14 cellular contexts compared by ENCODE assay signal in the genomic region with DNA sequence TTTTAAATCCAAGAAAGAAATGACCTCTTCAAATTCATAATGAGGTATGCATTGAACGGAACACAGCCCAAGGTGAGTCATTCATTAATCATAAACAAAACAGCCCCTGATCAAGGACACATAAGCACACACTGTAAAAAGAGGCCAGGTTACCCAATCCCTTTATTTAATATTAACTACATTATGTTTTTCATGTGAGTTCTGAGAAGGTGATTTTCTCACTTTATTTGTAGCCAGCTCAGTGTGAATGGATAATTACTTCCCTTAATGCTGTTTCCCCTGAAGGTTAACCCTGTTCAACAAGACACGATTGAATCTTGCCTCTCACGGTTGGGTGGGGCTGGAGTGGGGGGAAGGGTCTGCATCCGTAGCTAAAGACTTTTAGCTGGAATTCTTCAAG.
DNase-seq lines count a peak whose midpoint lies in the region; ATAC-seq and TF ChIP-seq lines count a peak whose summit lies in the region.
"Had no signal": no experiment of that assay in that cellular context is flagged by ENCODE, and none has a peak within 500 bp of the region (broad histone marks: within the 10 kb centered on the region; RNA-seq: fewer than 3 reads in every experiment).

No MANE protein-coding gene starts in this region.

- H4K20me1 ChIP-seq in PC-3 (ENCODE audit: low read length): no peaks in the 10 kb centered on the region

- TF ChIP-seq CTCF in PC-3 (conservative IDR thresholded peaks at IDR 0.05; ENCODE audit: low read depth, low read length) (no peak), nephron (IDR thresholded peaks at IDR 0.05; ENCODE audit: unreplicated experiment in 3 of 3) (no peak)

- CTCF ChIA-PET in PC-3 (lab: Charles Lee): no interaction called here

- ATAC-seq in GM18870 (IDR thresholded peaks at IDR 0.05; ENCODE audit: unreplicated experiment) (peak; percentile 63), PC-3 (no peak), HG03439 (IDR thresholded peaks at IDR 0.05; ENCODE audit: unreplicated experiment) (no peak), HG03025 (IDR thresholded peaks at IDR 0.05; ENCODE audit: low FRiP score, unreplicated experiment) (no peak)
- ATAC-seq: activated CD8-positive, alpha-beta memory T cell treated with anti-CD3 and anti-CD28 coated beads, Interleukin-2, amount 10 ng/mL, durations not matched to agents 7 days and 5 days; activated naive CD8-positive, alpha-beta T cell treated with anti-CD3 and anti-CD28 coated beads, Interleukin-2, amount 50 U/mL, for 24 hours had no signal

- H3K27me3 ChIP-seq in PC-3 (ENCODE audit: low read length): no peaks in the 10 kb centered on the region

- no peak overlapping the region for H2AFZ ChIP-seq in PC-3 (ENCODE audit: low read length)

- H3K4me1 ChIP-seq in PC-3 (ENCODE audit: insufficient read depth, low read length): no peaks in the 10 kb centered on the region

- no peak overlapping the region for H3K4me2 ChIP-seq in PC-3 (ENCODE audit: low read length)

- no TSS peak for BruUV-seq in PC-3 (replicated peaks; lab: Mats Ljungman, UMichigan)

- H3K27me3 Mint-ChIP-seq in nephron (ENCODE audit: low read depth): peaks cover 5% of the 10 kb centered on the region
- H3K27me3 Mint-ChIP-seq: activated CD8-positive, alpha-beta memory T cell treated with anti-CD3 and anti-CD28 coated beads, Interleukin-2, amount 10 ng/mL, durations not matched to agents 7 days and 5 days; activated naive CD8-positive, alpha-beta T cell treated with anti-CD3 and anti-CD28 coated beads, Interleukin-2, amount 50 U/mL, for 24 hours had no signal

- intact Hi-C loops in PC-3 (cut with micrococcal nuclease): no loop called here

- H3F3A ChIP-seq in PC-3 (ENCODE audit: low read length, unreplicated experiment): no peaks in the 10 kb centered on the region

- no peak overlapping the region for H3K27ac ChIP-seq in PC-3 (ENCODE audit: low read length)
- H3K27ac ChIP-seq: VCaP had no signal

- no peaks in the 10 kb centered on the region for H3K36me3 ChIP-seq in PC-3 (ENCODE audit: low read depth, low read length)

- H3K79me2 ChIP-seq in PC-3 (ENCODE audit: low read length): no peaks in the 10 kb centered on the region

- POLR2A ChIA-PET in PC-3 (lab: Charles Lee; ENCODE audit: unreplicated experiment): no interaction called here

- DNase-seq in PC-3: peak; percentile 3
- DNase-seq in fibroblast of gingiva (ENCODE audit: low read depth): peak; percentile 12
- DNase-seq in occipital lobe (lab: John Stamatoyannopoulos, UW): no peak
- DNase-seq in OCI-M2 (lab: John Stamatoyannopoulos, UW; ENCODE audit: unreplicated experiment): no peak
- DNase-seq: activated CD8-positive, alpha-beta memory T cell treated with anti-CD3 and anti-CD28 coated beads, Interleukin-2, amount 10 ng/mL, durations not matched to agents 7 days and 5 days; activated naive CD8-positive, alpha-beta T cell treated with anti-CD3 and anti-CD28 coated beads, Interleukin-2, amount 50 U/mL, for 24 hours; NCI-H1694 treated with DMSO at 0.1 percent for 48 hours; NCI-H748 treated with DMSO at 0.1 percent for 48 hours; stimulated activated naive CD4-positive, alpha-beta T cell had no signal

- H3K4me1 Mint-ChIP-seq in nephron: peaks cover 8% of the 10 kb centered on the region
- H3K4me1 Mint-ChIP-seq: activated CD8-positive, alpha-beta memory T cell treated with anti-CD3 and anti-CD28 coated beads, Interleukin-2, amount 10 ng/mL, durations not matched to agents 7 days and 5 days; activated naive CD8-positive, alpha-beta T cell treated with anti-CD3 and anti-CD28 coated beads, Interleukin-2, amount 50 U/mL, for 24 hours had no signal

- H3K9me3 Mint-ChIP-seq in nephron: no peaks in the 10 kb centered on the region

- H3K4me3 ChIP-seq in PC-3 (ENCODE audit: low read length): no peak overlapping the region

- H3K9me3 ChIP-seq in PC-3 (ENCODE audit: low read length): no peaks in the 10 kb centered on the region

- no peak overlapping the region for H3K4me3 Mint-ChIP-seq in nephron
- H3K4me3 Mint-ChIP-seq: activated CD8-positive, alpha-beta memory T cell treated with anti-CD3 and anti-CD28 coated beads, Interleukin-2, amount 10 ng/mL, durations not matched to agents 7 days and 5 days; activated naive CD8-positive, alpha-beta T cell treated with anti-CD3 and anti-CD28 coated beads, Interleukin-2, amount 50 U/mL, for 24 hours had no signal

- peak overlapping the region; percentile 73 to 93 (median 81) for H3K27ac Mint-ChIP-seq in nephron
- H3K27ac Mint-ChIP-seq: activated CD8-positive, alpha-beta memory T cell treated with anti-CD3 and anti-CD28 coated beads, Interleukin-2, amount 10 ng/mL, durations not matched to agents 7 days and 5 days; activated naive CD8-positive, alpha-beta T cell treated with anti-CD3 and anti-CD28 coated beads, Interleukin-2, amount 50 U/mL, for 24 hours had no signal

- H3K9me2 ChIP-seq in PC-3 (replicated peaks; ENCODE audit: low read length): no peaks in the 10 kb centered on the region

- H3K36me3 Mint-ChIP-seq in nephron (ENCODE audit: low read depth): no peaks in the 10 kb centered on the region
- H3K36me3 Mint-ChIP-seq: activated CD8-positive, alpha-beta memory T cell treated with anti-CD3 and anti-CD28 coated beads, Interleukin-2, amount 10 ng/mL, durations not matched to agents 7 days and 5 days had no signal

- H3K9ac ChIP-seq in PC-3 (ENCODE audit: low read length): no peak overlapping the region

Comparison
In these comparisons a context has a peak if more than half of its experiments do, and no peak if none do; other contexts are left out.
1. DNase-seq: peak in PC-3 (single experiment) and fibroblast of gingiva (single experiment); none in occipital lobe (single experiment) and OCI-M2 (single experiment).